ENCODE assay signal across 24 cellular contexts in genomic region chr13:32320528-32320927, GRCh38. TPM values are rescaled to one million over a fixed set of nuclear protein-coding genes. Genes with fewer than 3 reads are reported as not detected.
"Had no signal": no experiment of that assay in that cellular context is flagged by ENCODE, and none has a peak within 500 bp of the region (broad histone marks: within the 10 kb centered on the region; RNA-seq: fewer than 3 reads in every experiment).

No MANE protein-coding gene starts in this region.

- H3K27ac Mint-ChIP-seq: activated CD8-positive, alpha-beta memory T cell treated with anti-CD3 and anti-CD28 coated beads, Interleukin-2, amount 10 ng/mL, durations not matched to agents 7 days and 5 days; activated naive CD4-positive, alpha-beta T cell treated with anti-CD3 and anti-CD28 coated beads for 36 hours; activated naive CD8-positive, alpha-beta T cell; activated T-cell treated with anti-CD3 and anti-CD28 coated beads, Interleukin-2, amount 50 U/mL, for 24 hours; brain had no signal

- H3K9me3 ChIP-seq: MG63, SJSA1 had no signal

- H3K27ac ChIP-seq: cardiac muscle cell, KMS-11, SJSA1 had no signal

- H3K9me3 Mint-ChIP-seq: activated naive CD4-positive, alpha-beta T cell treated with anti-CD3 and anti-CD28 coated beads for 36 hours; activated T-cell treated with anti-CD3 and anti-CD28 coated beads, Interleukin-2, amount 50 U/mL, for 24 hours; brain had no signal

- H3K36me3 ChIP-seq: cardiac muscle cell had no signal

- H3K4me3 ChIP-seq: cardiac muscle cell, MG63, SJSA1 had no signal

- H3K27me3 Mint-ChIP-seq: activated CD8-positive, alpha-beta memory T cell treated with anti-CD3 and anti-CD28 coated beads, Interleukin-2, amount 10 ng/mL, durations not matched to agents 7 days and 5 days; activated naive CD8-positive, alpha-beta T cell; activated T-cell treated with anti-CD3 and anti-CD28 coated beads, Interleukin-2, amount 50 U/mL, for 24 hours had no signal

- DNase-seq: activated CD4-positive, CD25-positive, alpha-beta regulatory T cell; activated CD8-positive, alpha-beta memory T cell treated with anti-CD3 and anti-CD28 coated beads, Interleukin-2, amount 10 ng/mL, durations not matched to agents 7 days and 5 days; activated gamma-delta T cell; activated naive CD4-positive, alpha-beta T cell treated with anti-CD3 and anti-CD28 coated beads for 36 hours; activated T-cell treated with anti-CD3 and anti-CD28 coated beads, Interleukin-2, amount 50 U/mL, for 24 hours; amygdala; MG63; MV-4-11; NCI-H1092 treated with DMSO at 0.1 percent for 48 hours; NCI-H1417 treated with DMSO at 0.1 percent for 48 hours; NCI-H1694; NCI-H2029; NCI-H446; NCI-H524; NCI-H82; SHP77; T-helper 2 cell; T1000 had no signal

- H3K4me3 Mint-ChIP-seq: activated CD8-positive, alpha-beta memory T cell treated with anti-CD3 and anti-CD28 coated beads, Interleukin-2, amount 10 ng/mL, durations not matched to agents 7 days and 5 days; activated naive CD4-positive, alpha-beta T cell treated with anti-CD3 and anti-CD28 coated beads for 36 hours; activated naive CD8-positive, alpha-beta T cell; activated T-cell treated with anti-CD3 and anti-CD28 coated beads, Interleukin-2, amount 50 U/mL, for 24 hours had no signal

- H3K4me2 ChIP-seq: KMS-11 had no signal

- ATAC-seq: activated CD8-positive, alpha-beta memory T cell treated with anti-CD3 and anti-CD28 coated beads, Interleukin-2, amount 10 ng/mL, durations not matched to agents 7 days and 5 days had no signal

RNA-seq across cellular contexts. Expression of gene ZAR1L, which starts 5.4 kb away (rescaled TPM):
- total RNA-seq: activated CD8-positive, alpha-beta memory T cell treated with anti-CD3 and anti-CD28 coated beads, Interleukin-2, amount 10 ng/mL, durations not matched to agents 7 days and 5 days; activated naive CD4-positive, alpha-beta T cell treated with anti-CD3 and anti-CD28 coated beads for 36 hours; astrocyte; cardiac muscle cell had no signal
